Comparison of ENCODE assay signal across 8 cellular contexts in genomic region chr9:129139233-129139992, GRCh38. TPM values are rescaled to one million over a fixed set of nuclear protein-coding genes. Genes with fewer than 3 reads are reported as not detected.
DNase-seq lines count a peak whose midpoint lies in the region; ATAC-seq, FAIRE-seq and TF ChIP-seq lines count a peak whose summit lies in the region.

No MANE protein-coding gene starts in this region.

- H3K36me3 ChIP-seq in WERI-Rb-1: peaks cover 44% of the 10 kb centered on the region
- peaks cover 22% of the 10 kb centered on the region for H3K36me3 ChIP-seq in bronchial epithelial cell (ENCODE audit: control insufficient read depth, insufficient read depth, low read length)

- H3K27ac ChIP-seq in WERI-Rb-1: peak overlapping the region; percentile 92

- peak; percentile 28 for ATAC-seq in HG02973 (IDR thresholded peaks at IDR 0.05; ENCODE audit: unreplicated experiment)
- ATAC-seq in GM21423 (IDR thresholded peaks at IDR 0.05; ENCODE audit: unreplicated experiment): no peak

- peak; percentile 86 for DNase-seq in EL
- peak; percentile 91 for DNase-seq in NCI-H2196 (lab: John Stamatoyannopoulos, UW; ENCODE audit: unreplicated experiment)
- DNase-seq in WERI-Rb-1: peak; percentile 86
- peak; percentile 75 for DNase-seq in bronchial epithelial cell (ENCODE audit: low read depth)
- peak; percentile 97 for DNase-seq in inferior parietal cortex (ENCODE audit: extremely low spot score)
- DNase-seq in smooth muscle cell of the brain vasculature (ENCODE audit: low read depth, low spot score): peak; percentile 76

- peak overlapping the region; percentile 24 for H3K4me3 ChIP-seq in WERI-Rb-1 (ENCODE audit: low read depth, low read length)
- peak overlapping the region; percentile 40 for H3K4me3 ChIP-seq in bronchial epithelial cell (ENCODE audit: low read depth, low read length)

- no peaks in the 10 kb centered on the region for H3K9me3 ChIP-seq in WERI-Rb-1 (ENCODE audit: severe bottlenecking)

- H3K27me3 ChIP-seq in WERI-Rb-1 (ENCODE audit: insufficient read depth, low read depth, severe bottlenecking): no peaks in the 10 kb centered on the region
- no peaks in the 10 kb centered on the region for H3K27me3 ChIP-seq in bronchial epithelial cell (ENCODE audit: control insufficient read depth, insufficient read depth, low read length)

- FAIRE-seq in bronchial epithelial cell (lab: Jason Lieb, UNC): no peak

- TF ChIP-seq CTCF in WERI-Rb-1 (IDR thresholded peaks at IDR 0.05; ENCODE audit: low read depth, low read length) (peak; percentile 77), bronchial epithelial cell (IDR thresholded peaks at IDR 0.05; ENCODE audit: insufficient read depth, low read length, severe bottlenecking) (peak; percentile 75)

RNA-seq across cellular contexts. Expression of gene PTPA, which starts 28.2 kb away (rescaled TPM):
- total RNA-seq in bronchial epithelial cell: 39.5 and 76.0 TPM in 2 replicates

RNA-seq across cellular contexts. Expression of gene CRAT, which starts 28.8 kb away (rescaled TPM):
- total RNA-seq in bronchial epithelial cell: 13.7 and 40.2 TPM in 2 replicates

RNA-seq across cellular contexts. Expression of gene IER5L, which starts 38.6 kb away (rescaled TPM):
- total RNA-seq in bronchial epithelial cell: 15.7 and 19.5 TPM in 2 replicates

RNA-seq across cellular contexts. Expression of gene DOLPP1, which starts 58.5 kb away (rescaled TPM):
- total RNA-seq in bronchial epithelial cell: 10.0 and 10.8 TPM in 2 replicates
